In the genomic region with DNA sequence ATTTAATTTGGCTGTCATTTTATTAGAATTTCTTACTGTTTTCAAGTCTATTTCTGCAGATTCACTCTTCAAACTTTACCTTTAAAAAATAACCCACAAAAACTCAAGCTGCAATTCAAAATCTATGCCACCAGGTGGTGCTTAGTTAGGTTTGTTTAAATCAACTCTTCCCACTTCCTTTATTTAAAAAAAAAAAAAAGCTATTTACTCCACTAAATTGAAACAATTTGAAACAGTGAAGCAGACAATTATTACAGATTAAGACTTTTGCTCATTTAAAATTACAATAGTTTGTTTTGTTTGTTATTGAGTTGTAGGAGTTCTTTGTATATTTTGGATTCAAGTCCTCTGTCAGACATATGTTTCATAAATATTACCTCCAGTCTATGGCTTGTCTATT, we compare ENCODE assay signal across 9 cellular contexts.
DNase-seq lines count a peak whose midpoint lies in the region; ATAC-seq and TF ChIP-seq lines count a peak whose summit lies in the region.
"Had no signal": no experiment of that assay in that cellular context is flagged by ENCODE, and none has a peak within 500 bp of the region (broad histone marks: within the 10 kb centered on the region; RNA-seq: fewer than 3 reads in every experiment).

No MANE protein-coding gene starts in this region.

- H3K36me3 ChIP-seq in BJ (ENCODE audit: control insufficient read depth, insufficient read depth, low read length) (no peaks in the 10 kb centered on the region), RWPE2 (ENCODE audit: low read depth) (no peaks in the 10 kb centered on the region)

- TF ChIP-seq CTCF in BJ (IDR thresholded peaks at IDR 0.05; ENCODE audit: insufficient read depth, low read depth, low read length) (peak; percentile 58), RWPE2 (IDR thresholded peaks at IDR 0.05; ENCODE audit: poor library complexity, severe bottlenecking) (peak; percentile 68), foreskin keratinocyte (conservative IDR thresholded peaks at IDR 0.05) (peak; percentile 61)

- POLR2A ChIA-PET in BJ (lab: Charles Lee), result no interaction called here

- no peaks in the 10 kb centered on the region for H3K4me1 ChIP-seq in RWPE2 (ENCODE audit: insufficient read depth, poor library complexity, severe bottlenecking)
- H3K4me1 ChIP-seq in foreskin keratinocyte, result no peaks in the 10 kb centered on the region

- no peak overlapping the region for H3K4me3 ChIP-seq in BJ (ENCODE audit: low read depth, low read length)
- H3K4me3 ChIP-seq in RWPE2 (ENCODE audit: severe bottlenecking), result no peak overlapping the region
- H3K4me3 ChIP-seq: lung had no signal

- no peak overlapping the region for H3K27ac ChIP-seq in RWPE2 (ENCODE audit: poor library complexity, severe bottlenecking)
- H3K27ac ChIP-seq in foreskin keratinocyte, result no peak overlapping the region

- H3K27me3 ChIP-seq in BJ (ENCODE audit: control insufficient read depth, insufficient read depth, low read length), result no peaks in the 10 kb centered on the region; the same call in 1 of the 2 replicates
- H3K27me3 ChIP-seq in RWPE2 (ENCODE audit: insufficient read depth, poor library complexity, severe bottlenecking), result no peaks in the 10 kb centered on the region
- no peaks in the 10 kb centered on the region for H3K27me3 ChIP-seq in foreskin keratinocyte

- CTCF ChIA-PET in BJ (lab: Yijun Ruan, JAX), result interaction anchor here (0.6 to 2.3 kb wide), 6 partner anchors 8 to 608 kb away, joined by 3 to 11 read pairs (median 4); no protein-coding TSS in a partner anchor

- peak; percentile 53 for ATAC-seq in GM18508 (IDR thresholded peaks at IDR 0.05; ENCODE audit: insufficient read depth, unreplicated experiment)
- ATAC-seq in RWPE2 (ENCODE audit: low read depth), result no peak
- no peak for ATAC-seq in foreskin keratinocyte
- ATAC-seq in GM19397 (IDR thresholded peaks at IDR 0.05; ENCODE audit: unreplicated experiment), result no peak
- no peak for ATAC-seq in HG03097 (IDR thresholded peaks at IDR 0.05; ENCODE audit: low FRiP score, unreplicated experiment)
- no peak for ATAC-seq in HG03045 (IDR thresholded peaks at IDR 0.05; ENCODE audit: unreplicated experiment)

- no peaks in the 10 kb centered on the region for H3K9me3 ChIP-seq in RWPE2 (ENCODE audit: severe bottlenecking)

- DNase-seq in BJ (ENCODE audit: low read depth), result no peak
- no peak for DNase-seq in RWPE2 (ENCODE audit: low spot score)
- DNase-seq in foreskin keratinocyte, result peak in 1 of 2 donors; percentile 21
- DNase-seq in NCI-H2107 treated with DMSO at 0.1 percent for 48 hours (lab: John Stamatoyannopoulos, UW; ENCODE audit: unreplicated experiment), result no peak
